In the genomic region with DNA sequence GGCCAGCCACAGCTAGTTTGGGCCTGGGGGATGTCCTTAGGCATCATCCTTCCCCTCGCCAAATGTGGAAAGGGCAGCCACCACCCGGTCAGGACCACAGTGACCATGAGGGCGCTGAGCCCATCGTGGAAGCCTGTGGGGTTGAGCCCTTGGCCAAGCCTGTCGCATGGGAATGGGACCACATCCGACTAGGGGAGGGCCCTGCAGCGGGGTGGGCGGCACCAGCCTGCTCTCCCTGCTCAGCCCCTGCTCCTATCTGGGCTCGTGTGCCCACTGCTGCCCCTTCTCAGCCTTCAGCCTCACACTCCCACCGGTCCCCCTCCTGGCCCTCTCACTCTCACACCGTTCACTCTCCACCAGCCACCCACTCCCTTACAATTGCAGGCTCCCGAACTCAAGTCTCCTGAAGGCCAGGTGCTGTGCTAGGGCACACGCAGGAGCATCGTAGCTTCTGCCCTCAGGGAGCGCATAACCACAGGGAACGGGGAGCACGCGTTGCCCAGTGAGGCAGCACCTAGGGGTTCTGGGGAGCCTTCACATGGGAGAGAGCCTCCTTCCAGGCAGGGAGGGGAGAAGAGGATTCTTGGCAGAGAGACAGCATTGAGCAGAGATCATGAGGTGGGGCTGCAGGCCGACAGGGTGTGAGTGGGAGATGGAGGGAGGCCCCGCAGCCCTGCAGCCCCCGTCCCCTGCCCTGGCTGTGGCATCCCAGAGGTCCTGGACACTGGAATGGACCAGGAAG, we compare ENCODE assay signal across 12 cellular contexts. TPM values are rescaled to one million over a fixed set of nuclear protein-coding genes. Genes with fewer than 3 reads are reported as not detected.
DNase-seq lines count a peak whose midpoint lies in the region; ATAC-seq and TF ChIP-seq lines count a peak whose summit lies in the region.
"Had no signal": no experiment of that assay in that cellular context is flagged by ENCODE, and none has a peak within 500 bp of the region (broad histone marks: within the 10 kb centered on the region; RNA-seq: fewer than 3 reads in every experiment).

No MANE protein-coding gene starts in this region.

- H3K4me3 ChIP-seq in SK-N-SH (ENCODE audit: low read depth in 2 of 2, low read length in 1 of 2) (no peak overlapping the region), esophagus (ENCODE audit: low read depth in 1 of 2, low read length in 2 of 2) (no peak overlapping the region), neural cell (ENCODE audit: low read length) (no peak overlapping the region), thoracic aorta (no peak overlapping the region)
- H3K4me3 ChIP-seq: PC-9 had no signal

- CTCF ChIA-PET in SK-N-SH (lab: Yijun Ruan, JAX), result interaction anchor here (1.0 to 2.4 kb wide), 14 partner anchors 12 to 370 kb away, joined by 3 to 54 read pairs (median 6); a partner anchor contains a TSS

- POLR2A ChIA-PET in SK-N-SH (lab: Yijun Ruan, JAX), result no interaction called here

- H3F3A ChIP-seq in SK-N-SH (replicated peaks; ENCODE audit: insufficient read depth) (peaks cover 15% of the 10 kb centered on the region), neural cell (ENCODE audit: insufficient read depth, low read length, poor library complexity, severe bottlenecking) (no peaks in the 10 kb centered on the region)

- no peak for ATAC-seq in SK-N-SH treated with all-trans-retinoic acid at 6 μM for 48 hours
- no peak for ATAC-seq in thoracic aorta (ENCODE audit: insufficient number of reproducible peaks, low FRiP score, low read depth)

- H3K4me1 ChIP-seq in SK-N-SH (ENCODE audit: control insufficient read depth in 1 of 2, insufficient read depth in 2 of 2, low read depth in 1 of 2, low read length in 1 of 2), result peaks cover 30% of the 10 kb centered on the region in 2 experiments
- H3K4me1 ChIP-seq in esophagus (ENCODE audit: control insufficient read depth in 2 of 2, insufficient read depth in 2 of 2, low read length in 1 of 2), result peaks cover 0 to 10% of the 10 kb centered on the region in 2 donors
- peaks cover 31 to 57% of the 10 kb centered on the region in 2 donors for H3K4me1 ChIP-seq in thoracic aorta (ENCODE audit: control insufficient read depth in 1 of 2, low read depth in 2 of 2)

- DNase-seq in SK-N-SH, result peak; percentile 32
- no peak for DNase-seq in thoracic aorta (ENCODE audit: low spot score)
- DNase-seq in glomerular visceral epithelial cell (ENCODE audit: extremely low spot score), result no peak
- no peak for DNase-seq in NCI-H510A treated with DMSO at 0.1 percent for 48 hours (lab: John Stamatoyannopoulos, UW)
- no peak for DNase-seq in NCI-H2081 (lab: John Stamatoyannopoulos, UW)
- DNase-seq: H9, KG1, PC-9 had no signal

- TF ChIP-seq CTCF in SK-N-SH (IDR thresholded peaks at IDR 0.05), result no peak
- no peak for TF ChIP-seq CTCF in neural cell (IDR thresholded peaks at IDR 0.05; ENCODE audit: poor library complexity, severe bottlenecking)
- no peak for TF ChIP-seq CTCF in thoracic aorta (IDR thresholded peaks at IDR 0.05)

- H3K4me2 ChIP-seq in SK-N-SH (no peak overlapping the region), neural cell (ENCODE audit: low read length) (no peak overlapping the region)
- H3K4me2 ChIP-seq: PC-9 had no signal

- no peak for TF ChIP-seq RAD21 in SK-N-SH (IDR thresholded peaks at IDR 0.05; ENCODE audit: low read length)
- no peak for TF ChIP-seq RAD21 in neural cell (conservative IDR thresholded peaks at IDR 0.05)

- H3K9me3 ChIP-seq in SK-N-SH (no peaks in the 10 kb centered on the region), esophagus (ENCODE audit: control insufficient read depth in 2 of 2, insufficient read depth in 1 of 2, low read depth in 1 of 2, low read length in 1 of 2) (no peaks in the 10 kb centered on the region), neural cell (ENCODE audit: low read length) (no peaks in the 10 kb centered on the region), thoracic aorta (no peaks in the 10 kb centered on the region)

- 94% methylated on average over 14 of the region's 21 CpGs for WGBS in SK-N-SH (ENCODE audit: low lambda C conversion rate)
- 84 to 89% methylated on average over 21 of the region's 21 CpGs for WGBS in esophagus, 2 donors

- H2AFZ ChIP-seq in SK-N-SH (ENCODE audit: low read depth) (no peak overlapping the region), neural cell (ENCODE audit: low read depth, low read length) (no peak overlapping the region)
- H2AFZ ChIP-seq: PC-9 had no signal

- peak overlapping the region; percentile 75 to 92 for H3K27ac ChIP-seq in SK-N-SH (ENCODE audit: low read depth in 2 of 2, low read length in 1 of 2)
- peak overlapping the region; percentile 62 to 75 for H3K27ac ChIP-seq in esophagus (ENCODE audit: low read depth in 2 of 2, low read length in 1 of 2)
- peak overlapping the region; percentile 86 for H3K27ac ChIP-seq in neural cell (ENCODE audit: low read length)
- peak overlapping the region; percentile 98 to 99 for H3K27ac ChIP-seq in thoracic aorta
- H3K27ac ChIP-seq: 22Rv1, PC-9 had no signal

- H3K27me3 ChIP-seq in SK-N-SH (ENCODE audit: insufficient read depth) (no peaks in the 10 kb centered on the region), esophagus (ENCODE audit: control insufficient read depth in 1 of 2, insufficient read depth in 2 of 2, low read length in 2 of 2) (no peaks in the 10 kb centered on the region), neural cell (ENCODE audit: insufficient read depth, low read depth, low read length) (no peaks in the 10 kb centered on the region), thoracic aorta (replicated peaks; ENCODE audit: insufficient read depth) (no peaks in the 10 kb centered on the region)

- H3K9ac ChIP-seq in SK-N-SH, result peak overlapping the region; percentile 61; the same call in 1 of the 2 replicates
- H3K9ac ChIP-seq in neural cell (ENCODE audit: low read length), result peak overlapping the region; percentile 62

- H3K79me2 ChIP-seq in SK-N-SH (ENCODE audit: insufficient read depth), result no peaks in the 10 kb centered on the region
- H3K79me2 ChIP-seq in neural cell (replicated peaks; ENCODE audit: insufficient read depth, low read length), result no peaks in the 10 kb centered on the region

- H3K9me2 ChIP-seq in SK-N-SH, result no peaks in the 10 kb centered on the region
- no peaks in the 10 kb centered on the region for H3K9me2 ChIP-seq in neural cell (ENCODE audit: insufficient read depth, low read length)

- TF ChIP-seq EP300 in SK-N-SH (IDR thresholded peaks at IDR 0.05; ENCODE audit: borderline replicate concordance in 1 of 2, low read depth in 1 of 2, low read length in 1 of 2) (no peak), neural cell (conservative IDR thresholded peaks at IDR 0.05; ENCODE audit: poor library complexity, severe bottlenecking) (no peak)

- H3K36me3 ChIP-seq in SK-N-SH (replicated peaks in 1 of 2; ENCODE audit: control insufficient read depth in 1 of 2, insufficient read depth in 2 of 2, low read length in 1 of 2) (peaks cover 0 to 12% of the 10 kb centered on the region in 2 experiments), esophagus (ENCODE audit: control insufficient read depth in 2 of 2, insufficient read depth in 2 of 2, low read length in 1 of 2) (no peaks in the 10 kb centered on the region), neural cell (ENCODE audit: insufficient read depth, low read length) (no peaks in the 10 kb centered on the region), thoracic aorta (peaks cover 31% of the 10 kb centered on the region)

- H4K20me1 ChIP-seq in SK-N-SH (ENCODE audit: insufficient read depth), result no peaks in the 10 kb centered on the region
- H4K20me1 ChIP-seq in neural cell (ENCODE audit: insufficient read depth), result no peaks in the 10 kb centered on the region

TF ChIP-seq in SK-N-SH, 30 proteins besides CTCF, POLR2A, EP300 and RAD21:
- TF ChIP-seq NFIC (IDR thresholded peaks at IDR 0.05; ENCODE audit: borderline replicate concordance) (no peak), GATA2 (CRISPR knock-in tag; IDR thresholded peaks at IDR 0.05) (no peak), RCOR1 (IDR thresholded peaks at IDR 0.05; ENCODE audit: low read length) (no peak)
TF ChIP-seq in SK-N-SH: peak in this region for 0.

TF ChIP-seq in SK-N-SH treated with all-trans-retinoic acid at 6 μM for 48 hours, 23 proteins besides CTCF, POLR2A, EP300 and RAD21 (continues in another document):
- TF ChIP-seq ZFP3 (CRISPR knock-in tag; IDR thresholded peaks at IDR 0.05), result no peak
- TF ChIP-seq ZNF70 (CRISPR knock-in tag; IDR thresholded peaks at IDR 0.05), result no peak
- no peak for TF ChIP-seq ZFP30 (CRISPR knock-in tag; IDR thresholded peaks at IDR 0.05)
- no peak for TF ChIP-seq TCF4 (CRISPR knock-in tag; IDR thresholded peaks at IDR 0.05; ENCODE audit: borderline replicate concordance)
- no peak for TF ChIP-seq ARNTL (CRISPR knock-in tag; IDR thresholded peaks at IDR 0.05; ENCODE audit: borderline replicate concordance, low read depth)
- no peak for TF ChIP-seq ZNF565 (CRISPR knock-in tag; conservative IDR thresholded peaks at IDR 0.05; ENCODE audit: low read depth)

TF ChIP-seq in neural cell, 6 proteins besides CTCF, POLR2A, EP300 and RAD21 (continues in another document):
- no peak for TF ChIP-seq POLR2AphosphoS5 (IDR thresholded peaks at IDR 0.05)
- TF ChIP-seq TAF1 (IDR thresholded peaks at IDR 0.05; ENCODE audit: low read depth), result no peak
- no peak for TF ChIP-seq EZH2 (IDR thresholded peaks at IDR 0.05; ENCODE audit: borderline replicate concordance, insufficient read depth, low read length, poor library complexity, severe bottlenecking)
- no peak for TF ChIP-seq MXI1 (conservative IDR thresholded peaks at IDR 0.05; ENCODE audit: poor library complexity, severe bottlenecking)
- TF ChIP-seq SMC3 (conservative IDR thresholded peaks at IDR 0.05; ENCODE audit: poor library complexity), result no peak

RNA-seq across cellular contexts. Expression of a gene that starts 26.1 kb away (rescaled TPM):
- 37.5 and 50.3 TPM in 2 replicates for polyA plus RNA-seq in SK-N-SH (2012; rRNA removed)
- 36.5 and 50.1 TPM in 2 replicates for polyA plus RNA-seq in SK-N-SH (2012; cell fraction: cytosol; rRNA removed)
- 52.4 and 60.2 TPM in 2 replicates for polyA plus RNA-seq in SK-N-SH (2012; cell fraction: nucleus; rRNA removed)
- 1 to 10 TPM; 7.2 to 9.6 TPM for polyA plus RNA-seq in esophagus
- polyA plus RNA-seq in neural cell, result 1.9 and 2.1 TPM in 2 replicates
- polyA minus RNA-seq in neural cell, result 1.7 and 2.2 TPM in 2 replicates
- total RNA-seq in thoracic aorta, result 100 to 1,000 TPM; 164 to 321 TPM

RNA-seq across cellular contexts. Expression of a gene that starts 39.8 kb away (rescaled TPM):
- polyA plus RNA-seq in SK-N-SH (2012; rRNA removed) (19.1 and 20.4 TPM in 2 replicates), esophagus (1 to 10 TPM; 9.0 to 9.5 TPM), neural cell (49.5 and 59.4 TPM in 2 replicates)
- 8.2 and 13.5 TPM in 2 replicates for polyA plus RNA-seq in SK-N-SH (2012; cell fraction: cytosol; rRNA removed)
- polyA plus RNA-seq in SK-N-SH (2012; cell fraction: nucleus; rRNA removed), result 27.9 and 28.2 TPM in 2 replicates
- polyA minus RNA-seq in neural cell, result 37.3 and 39.2 TPM in 2 replicates
- total RNA-seq in thoracic aorta, result 10 to 100 TPM; 23.6 to 37.9 TPM

RNA-seq across cellular contexts. Expression of a gene that starts 42.2 kb away (rescaled TPM):
- polyA plus RNA-seq in SK-N-SH (2012; rRNA removed), result 14.0 and 18.4 TPM in 2 replicates
- 7.9 and 12.9 TPM in 2 replicates for polyA plus RNA-seq in SK-N-SH (2012; cell fraction: cytosol; rRNA removed)
- polyA plus RNA-seq in SK-N-SH (2012; cell fraction: nucleus; rRNA removed), result 48.3 and 66.5 TPM in 2 replicates
- 10 to 100 TPM; 16.9 to 18.8 TPM for polyA plus RNA-seq in esophagus
- polyA plus RNA-seq in neural cell, result 4.7 and 10.9 TPM in 2 replicates
- polyA minus RNA-seq in neural cell, result 12.9 and 14.8 TPM in 2 replicates
- 100 to 1,000 TPM in 1 of 2 donors, 10 to 100 TPM in 1; 77.2 to 138 TPM for total RNA-seq in thoracic aorta
